In the genomic region with DNA sequence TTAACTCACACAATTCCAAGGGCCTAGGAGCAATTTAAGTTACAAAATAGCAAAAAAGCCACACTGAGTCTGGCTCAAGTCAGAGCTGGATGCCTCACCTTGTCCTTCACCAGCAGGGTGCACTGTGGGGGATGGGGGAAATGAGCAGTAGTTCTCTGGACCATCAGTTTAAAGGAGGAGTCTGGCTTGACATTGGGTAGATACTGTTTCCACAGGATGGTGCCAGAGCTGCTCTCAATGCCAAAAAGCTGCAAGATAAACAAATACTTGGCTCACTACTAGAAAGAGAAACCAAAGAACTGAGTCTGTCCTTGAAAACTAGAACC, we compare ENCODE assay signal across 10 cellular contexts. TPM values are rescaled to one million over a fixed set of nuclear protein-coding genes. Genes with fewer than 3 reads are reported as not detected.
A peak's percentile ranks its signal among the peaks of the same experiment; 100 is the strongest.
DNase-seq lines count a peak whose midpoint lies in the region; ATAC-seq and TF ChIP-seq lines count a peak whose summit lies in the region.
"Had no signal": no experiment of that assay in that cellular context is flagged by ENCODE, and none has a peak within 500 bp of the region (broad histone marks: within the 10 kb centered on the region; RNA-seq: fewer than 3 reads in every experiment).

No MANE protein-coding gene starts in this region.

- no peak overlapping the region for H3K4me3 ChIP-seq in colonic mucosa

- peak overlapping the region; percentile 12 for H3K27ac ChIP-seq in colonic mucosa

- peak; percentile 96 for ATAC-seq in left lobe of liver
- no peak for ATAC-seq in activated T-helper 17 cell treated with anti-CD3 and anti-CD28 coated beads, Interleukin-2, amount 50 U/mL, for 72 hours (replicated peaks)

- peak overlapping the region; percentile 53 for H3K27ac Mint-ChIP-seq in activated T-cell treated with anti-CD3 and anti-CD28 coated beads, Interleukin-2, amount 50 U/mL, for 24 hours
- no peak overlapping the region for H3K27ac Mint-ChIP-seq in activated T-helper 17 cell treated with anti-CD3 and anti-CD28 coated beads, Interleukin-2, amount 50 U/mL, for 72 hours

- H3K4me3 Mint-ChIP-seq in activated T-cell treated with anti-CD3 and anti-CD28 coated beads, Interleukin-2, amount 50 U/mL, for 24 hours, result no peak overlapping the region
- H3K4me3 Mint-ChIP-seq in activated T-helper 17 cell treated with anti-CD3 and anti-CD28 coated beads, Interleukin-2, amount 50 U/mL, for 72 hours, result no peak overlapping the region

- no peak for TF ChIP-seq CTCF in colonic mucosa (IDR thresholded peaks at IDR 0.05)

- peaks cover 93% of the 10 kb centered on the region for H3K36me3 Mint-ChIP-seq in activated T-cell treated with anti-CD3 and anti-CD28 coated beads, Interleukin-2, amount 50 U/mL, for 24 hours (ENCODE audit: low read depth)
- H3K36me3 Mint-ChIP-seq in activated T-helper 17 cell treated with anti-CD3 and anti-CD28 coated beads, Interleukin-2, amount 50 U/mL, for 72 hours (ENCODE audit: low read depth), result peaks cover 100% of the 10 kb centered on the region

- peaks cover 4% of the 10 kb centered on the region for H3K4me1 ChIP-seq in colonic mucosa

- no peaks in the 10 kb centered on the region for H3K27me3 Mint-ChIP-seq in activated T-cell treated with anti-CD3 and anti-CD28 coated beads, Interleukin-2, amount 50 U/mL, for 24 hours
- no peaks in the 10 kb centered on the region for H3K27me3 Mint-ChIP-seq in activated T-helper 17 cell treated with anti-CD3 and anti-CD28 coated beads, Interleukin-2, amount 50 U/mL, for 72 hours

- intact Hi-C loops in colonic mucosa (cut with DNase I), result loop anchor here (10.0 kb wide), 1 partner anchor 328 kb away; the partner anchor contains the start of gene ALDH4A1

- no peaks in the 10 kb centered on the region for H3K27me3 ChIP-seq in colonic mucosa

- peaks cover 10% of the 10 kb centered on the region for H3K36me3 ChIP-seq in colonic mucosa

- no peaks in the 10 kb centered on the region for H3K9me3 Mint-ChIP-seq in activated T-cell treated with anti-CD3 and anti-CD28 coated beads, Interleukin-2, amount 50 U/mL, for 24 hours
- H3K9me3 Mint-ChIP-seq in activated T-helper 17 cell treated with anti-CD3 and anti-CD28 coated beads, Interleukin-2, amount 50 U/mL, for 72 hours, result no peaks in the 10 kb centered on the region

- H3K9ac ChIP-seq in colonic mucosa (ENCODE audit: low read depth in 2 of 2, low read length in 2 of 2), result no peak overlapping the region

- no peak for DNase-seq in activated T-cell treated with anti-CD3 and anti-CD28 coated beads, Interleukin-2, amount 50 U/mL, for 24 hours
- no peak for DNase-seq in activated T-cell treated with anti-CD3 and anti-CD28 coated beads, Interleukin-2, amount 50 U/mL, for 1 hour
- DNase-seq in colonic mucosa, result peak; percentile 34
- DNase-seq in left lobe of liver (ENCODE audit: low spot score), result peak; percentile 82
- DNase-seq in ureter (ENCODE audit: low spot score), result peak; percentile 52
- DNase-seq in mucosa of gallbladder (ENCODE audit: low spot score), result no peak
- DNase-seq in NCI-H1694 treated with DMSO at 0.1 percent for 48 hours (lab: John Stamatoyannopoulos, UW), result no peak
- DNase-seq: activated T-cell treated with anti-CD3 and anti-CD28 coated beads, Interleukin-2, amount 50 U/mL, for 48 hours; NCI-H526 treated with DMSO at 0.1 percent for 48 hours had no signal

- peaks cover 2% of the 10 kb centered on the region for H3K4me1 Mint-ChIP-seq in activated T-cell treated with anti-CD3 and anti-CD28 coated beads, Interleukin-2, amount 50 U/mL, for 24 hours (ENCODE audit: low read depth)
- H3K4me1 Mint-ChIP-seq in activated T-helper 17 cell treated with anti-CD3 and anti-CD28 coated beads, Interleukin-2, amount 50 U/mL, for 72 hours, result no peaks in the 10 kb centered on the region

- H3K9me3 ChIP-seq in colonic mucosa, result no peaks in the 10 kb centered on the region

RNA-seq across cellular contexts. Expression of gene EMC1, which starts 18.8 kb away (rescaled TPM):
- total RNA-seq in colonic mucosa, result 10 to 100 TPM; 35.3 to 51.1 TPM
- total RNA-seq in left lobe of liver, result 19.7 TPM
- 54.6 TPM for total RNA-seq in ureter
- total RNA-seq in mucosa of gallbladder, result 38.8 TPM
- total RNA-seq in activated T-helper 17 cell treated with anti-CD3 and anti-CD28 coated beads, Interleukin-2, amount 50 U/mL, for 72 hours, result 10 to 100 TPM; 41.1 to 51.9 TPM

RNA-seq across cellular contexts. Expression of gene MRTO4, which starts 19.1 kb away (rescaled TPM):
- total RNA-seq in colonic mucosa (10 to 100 TPM; 12.7 to 46.0 TPM), left lobe of liver (8.7 TPM), ureter (43.0 TPM), mucosa of gallbladder (14.2 TPM)
- total RNA-seq in activated T-helper 17 cell treated with anti-CD3 and anti-CD28 coated beads, Interleukin-2, amount 50 U/mL, for 72 hours, result 100 to 1,000 TPM in 1 of 2 donors, 10 to 100 TPM in 1; 59.3 to 113 TPM

RNA-seq across cellular contexts. Expression of gene UBR4, which starts 22.4 kb away (rescaled TPM):
- total RNA-seq in colonic mucosa (100 to 1,000 TPM in 1 of 2 donors, 10 to 100 TPM in 1; 97.7 to 114 TPM), left lobe of liver (127 TPM), ureter (174 TPM), mucosa of gallbladder (167 TPM)
- 100 to 1,000 TPM; 145 to 195 TPM for total RNA-seq in activated T-helper 17 cell treated with anti-CD3 and anti-CD28 coated beads, Interleukin-2, amount 50 U/mL, for 72 hours

RNA-seq across cellular contexts. Expression of gene AKR7A3, which starts 56.1 kb away (rescaled TPM):
- total RNA-seq in colonic mucosa (100 to 1,000 TPM in 1 of 2 donors, 10 to 100 TPM in 1; 97.0 to 119 TPM), left lobe of liver (111 TPM), ureter (1.8 TPM), mucosa of gallbladder (390 TPM)
- 1 to 10 TPM in 1 of 2 donors, under 1 TPM in 1; 0.71 to 1.6 TPM for total RNA-seq in activated T-helper 17 cell treated with anti-CD3 and anti-CD28 coated beads, Interleukin-2, amount 50 U/mL, for 72 hours

Comparison
In these comparisons a context has a peak if more than half of its experiments do, and no peak if none do; other contexts are left out.
1. DNase-seq: peak in colonic mucosa (single experiment), left lobe of liver (single experiment) and ureter (single experiment); none in activated T-cell treated with anti-CD3 and anti-CD28 coated beads, Interleukin-2, amount 50 U/mL, for 24 hours (single experiment), activated T-cell treated with anti-CD3 and anti-CD28 coated beads, Interleukin-2, amount 50 U/mL, for 1 hour (single experiment), mucosa of gallbladder (single experiment) and NCI-H1694 treated with DMSO at 0.1 percent for 48 hours (single experiment).